26 cellular contexts compared by ENCODE assay signal in genomic region chr11:114264381-114264780, GRCh38. TPM values are rescaled to one million over a fixed set of nuclear protein-coding genes. Genes with fewer than 3 reads are reported as not detected.
"Had no signal": no experiment of that assay in that cellular context is flagged by ENCODE, and none has a peak within 500 bp of the region (broad histone marks: within the 10 kb centered on the region; RNA-seq: fewer than 3 reads in every experiment).

No MANE protein-coding gene starts in this region.

- ATAC-seq: activated CD4-positive, CD25-positive, alpha-beta regulatory T cell treated with anti-CD3 and anti-CD28 coated beads, Interleukin-2, amount 50 U/mL, for 24 hours; activated CD8-positive, alpha-beta T cell treated with anti-CD3 and anti-CD28 coated beads for 36 hours; activated T-cell treated with anti-CD3 and anti-CD28 coated beads, Interleukin-2, amount 50 U/mL, for 4 hours; activated T-helper 17 cell treated with anti-CD3 and anti-CD28 coated beads, Interleukin-2, amount 50 U/mL, for 72 hours; T-helper 17 cell had no signal

- H3K36me3 ChIP-seq: brain microvascular endothelial cell, esophagus squamous epithelium, gastroesophageal sphincter, WERI-Rb-1 had no signal

- H3K9me3 ChIP-seq: esophagus squamous epithelium, gastroesophageal sphincter had no signal

- H3K27ac ChIP-seq: brain microvascular endothelial cell, epithelial cell of prostate, esophagus squamous epithelium, gastroesophageal sphincter, WERI-Rb-1 had no signal

- H3K4me3 ChIP-seq: esophagus squamous epithelium, gastroesophageal sphincter had no signal

- DNase-seq: activated B cell treated with CpG ODN at 0.5 μM for 24 hours; activated CD4-positive, alpha-beta T cell treated with anti-CD3 and anti-CD28 coated beads for 48 hours; activated CD4-positive, alpha-beta T cell treated with anti-CD3 and anti-CD28 coated beads, Interleukin-2, amount 50 U/mL, for 1 hour; activated CD4-positive, alpha-beta T cell treated with anti-CD3 and anti-CD28 coated beads, Interleukin-2, amount 50 U/mL, for 48 hours; activated CD8-positive, alpha-beta memory T cell treated with anti-CD3 and anti-CD28 coated beads for 24 hours; activated CD8-positive, alpha-beta T cell treated with anti-CD3 and anti-CD28 coated beads for 36 hours; activated effector memory CD4-positive, alpha-beta T cell treated with Interleukin-2 at 50 U/mL for 16 hours; activated gamma-delta T cell treated with Interleukin-2 at 50 U/mL for 16 hours; activated naive CD4-positive, alpha-beta T cell treated with anti-CD3 and anti-CD28 coated beads, Interleukin-2, amount 50 U/mL, for 16 hours; activated naive CD4-positive, alpha-beta T cell treated with Interleukin-2 at 50 U/mL for 16 hours; activated T-cell treated with anti-CD3 and anti-CD28 coated beads, Interleukin-2, amount 50 U/mL, for 4 hours; amniotic stem cell; anterior cingulate cortex; brain microvascular endothelial cell; caudate nucleus; effector CD8-positive, alpha-beta T cell; esophagus squamous epithelium; foreskin melanocyte; T-helper 1 cell; T-helper 17 cell; T1000; WERI-Rb-1 had no signal

RNA-seq across cellular contexts. Expression of gene NNMT, which starts 31.8 kb away (rescaled TPM):
- total RNA-seq: activated B cell treated with CpG ODN at 0.5 μM for 24 hours; activated CD8-positive, alpha-beta T cell treated with anti-CD3 and anti-CD28 coated beads for 36 hours; activated T-helper 17 cell treated with anti-CD3 and anti-CD28 coated beads, Interleukin-2, amount 50 U/mL, for 72 hours; T-helper 17 cell had no signal
